ENCODE assay signal across 1 cellular context in genomic region chr7:26197153-26198115, GRCh38.
A peak's percentile ranks its signal among the peaks of the same experiment; 100 is the strongest.
TF ChIP-seq lines count a peak whose summit lies in the region.

No MANE protein-coding gene starts in this region.

TF ChIP-seq in GM12878, 131 proteins besides CTCF, POLR2A, EP300 and RAD21 (continues in another document):
- no peak for TF ChIP-seq TARDBP (IDR thresholded peaks at IDR 0.05; ENCODE audit: borderline replicate concordance)
- 0 out of 2 replicates have a peak, but pooled peaks have one; percentile 39 for TF ChIP-seq CBFB (IDR thresholded peaks at IDR 0.05; ENCODE audit: low read depth)
- 0 out of 2 replicates have a peak, but pooled peaks have one; percentile 45 for TF ChIP-seq SIN3A (IDR thresholded peaks at IDR 0.05; ENCODE audit: low read depth, low read length)
- no peak for TF ChIP-seq ASH2L (IDR thresholded peaks at IDR 0.05; ENCODE audit: borderline replicate concordance, low read depth)
- TF ChIP-seq ZZZ3 (IDR thresholded peaks at IDR 0.05; ENCODE audit: control insufficient read depth, insufficient read length, low read depth): no peak
- TF ChIP-seq IKZF1 (conservative IDR thresholded peaks at IDR 0.05): no peak
- TF ChIP-seq MTA2 (IDR thresholded peaks at IDR 0.05; ENCODE audit: low read depth): no peak
- TF ChIP-seq TBL1XR1 (IDR thresholded peaks at IDR 0.05; ENCODE audit: low read depth, low read length): peak; percentile 72
- no peak for TF ChIP-seq JUND (IDR thresholded peaks at IDR 0.05; ENCODE audit: low read depth, low read length)
- peak; percentile 52; the same call in 1 of the 2 replicates for TF ChIP-seq SPI1 (IDR thresholded peaks at IDR 0.05; ENCODE audit: borderline replicate concordance, insufficient read depth, low read depth, low read length)
- TF ChIP-seq RELB (IDR thresholded peaks at IDR 0.05; ENCODE audit: low read depth): no peak
- TF ChIP-seq POLR2AphosphoS5 (IDR thresholded peaks at IDR 0.05; ENCODE audit: low read length): peak; percentile 90
- TF ChIP-seq ATF2 (IDR thresholded peaks at IDR 0.05; ENCODE audit: low read length): peak; percentile 34
- TF ChIP-seq TCF3 (IDR thresholded peaks at IDR 0.05; ENCODE audit: borderline replicate concordance, insufficient read depth, low read depth, low read length): no peak
- no peak for TF ChIP-seq JUNB (IDR thresholded peaks at IDR 0.05)
- no peak for TF ChIP-seq FOXM1 (IDR thresholded peaks at IDR 0.05; ENCODE audit: low read depth, low read length)
- TF ChIP-seq BCL11A (IDR thresholded peaks at IDR 0.05; ENCODE audit: low read depth, low read length): no peak
- TF ChIP-seq NFXL1 (IDR thresholded peaks at IDR 0.05; ENCODE audit: borderline replicate concordance): no peak
- TF ChIP-seq CEBPZ (IDR thresholded peaks at IDR 0.05; ENCODE audit: low read depth, low read length): no peak
- no peak for TF ChIP-seq SREBF2 (IDR thresholded peaks at IDR 0.05; ENCODE audit: low read length)
- TF ChIP-seq RBBP5 (conservative IDR thresholded peaks at IDR 0.05): no peak
- no peak for TF ChIP-seq USF1 (IDR thresholded peaks at IDR 0.05; ENCODE audit: borderline replicate concordance, extremely low read length, insufficient read depth, low read depth, low read length)
- TF ChIP-seq POU2F2 (IDR thresholded peaks at IDR 0.05; ENCODE audit: borderline replicate concordance, low read depth, low read length): peak; percentile 17; the same call in 1 of the 3 replicates
- no peak for TF ChIP-seq PAX5 (IDR thresholded peaks at IDR 0.05; ENCODE audit: borderline replicate concordance, low read depth, low read length)
- TF ChIP-seq SP1 (IDR thresholded peaks at IDR 0.05; ENCODE audit: low read depth, low read length): no peak
- TF ChIP-seq ZNF384 (IDR thresholded peaks at IDR 0.05; ENCODE audit: borderline replicate concordance, low read depth, low read length): no peak
- no peak for TF ChIP-seq BHLHE40 (IDR thresholded peaks at IDR 0.05; ENCODE audit: borderline replicate concordance in 1 of 2, low read depth in 2 of 2, low read length in 1 of 2)
- TF ChIP-seq CEBPB (IDR thresholded peaks at IDR 0.05; ENCODE audit: borderline replicate concordance in 1 of 2, low read depth in 2 of 2, low read length in 2 of 2): no peak
- no peak for TF ChIP-seq FOXK2 (IDR thresholded peaks at IDR 0.05)
- no peak for TF ChIP-seq NR2F1 (conservative IDR thresholded peaks at IDR 0.05)
- TF ChIP-seq KAT2A (conservative IDR thresholded peaks at IDR 0.05; ENCODE audit: control insufficient read depth, low read depth, low read length): no peak
- no peak for TF ChIP-seq ELK1 (IDR thresholded peaks at IDR 0.05; ENCODE audit: low read depth, low read length)
- TF ChIP-seq HDAC6 (IDR thresholded peaks at IDR 0.05; ENCODE audit: unreplicated experiment): no peak
- peak; percentile 39 for TF ChIP-seq NFIC (IDR thresholded peaks at IDR 0.05; ENCODE audit: low read depth, low read length)
- peak; percentile 82 for TF ChIP-seq RUNX3 (IDR thresholded peaks at IDR 0.05; ENCODE audit: low read length)
- no peak for TF ChIP-seq HDGF (IDR thresholded peaks at IDR 0.05)
- no peak for TF ChIP-seq USF2 (IDR thresholded peaks at IDR 0.05; ENCODE audit: borderline replicate concordance, low read depth, low read length)
- TF ChIP-seq ZNF592 (IDR thresholded peaks at IDR 0.05): 0 out of 2 replicates have a peak, but pooled peaks have one; percentile 26
- TF ChIP-seq IRF4 (IDR thresholded peaks at IDR 0.05; ENCODE audit: low read depth, low read length): no peak
- TF ChIP-seq MLLT1 (IDR thresholded peaks at IDR 0.05): no peak
- no peak for TF ChIP-seq RFX5 (IDR thresholded peaks at IDR 0.05; ENCODE audit: low read depth, low read length)
- no peak for TF ChIP-seq CREB1 (IDR thresholded peaks at IDR 0.05; ENCODE audit: low read depth)
- peak; percentile 11; the same call in 1 of the 2 replicates for TF ChIP-seq PML (IDR thresholded peaks at IDR 0.05; ENCODE audit: low read length)
- TF ChIP-seq ZNF274 (IDR thresholded peaks at IDR 0.05; ENCODE audit: insufficient read depth, insufficient read length): no peak
- TF ChIP-seq EZH2 (IDR thresholded peaks at IDR 0.05; ENCODE audit: borderline replicate concordance, control insufficient read depth, low read depth, low read length): no peak
- TF ChIP-seq NRF1 (conservative IDR thresholded peaks at IDR 0.05; ENCODE audit: low read depth, low read length): no peak
- no peak for TF ChIP-seq GATAD2B (conservative IDR thresholded peaks at IDR 0.05; ENCODE audit: low read depth)
- TF ChIP-seq KDM1A (IDR thresholded peaks at IDR 0.05; ENCODE audit: borderline replicate concordance): no peak
- TF ChIP-seq STAT3 (IDR thresholded peaks at IDR 0.05; ENCODE audit: low read depth, low read length): 0 out of 2 replicates have a peak, but pooled peaks have one; percentile 39
- no peak for TF ChIP-seq FOS (IDR thresholded peaks at IDR 0.05; ENCODE audit: borderline replicate concordance, extremely low read depth, insufficient read length)
- TF ChIP-seq MXI1 (IDR thresholded peaks at IDR 0.05; ENCODE audit: low read depth, low read length): peak; percentile 58; the same call in 1 of the 2 replicates
